ENCODE assay signal across 30 cellular contexts in genomic region chr6:23927935-23928334, GRCh38.
"Had no signal": no experiment of that assay in that cellular context is flagged by ENCODE, and none has a peak within 500 bp of the region (broad histone marks: within the 10 kb centered on the region; RNA-seq: fewer than 3 reads in every experiment).

No MANE protein-coding gene starts in this region.

- H3K27me3 Mint-ChIP-seq: dendritic cell treated with granulocyte-macrophage colony-stimulating factor and Interleukin-4, amounts not matched to agents 40 ng/mL and 50 ng/mL, for 4 days; effector memory CD8-positive, alpha-beta T cell; naive B cell; naive thymus-derived CD8-positive, alpha-beta T cell had no signal

- H3K4me1 ChIP-seq: colonic mucosa, esophagus squamous epithelium, gastrocnemius medialis, heart left ventricle, left lung, lower lobe of right lung had no signal

- H3K4me3 ChIP-seq: colonic mucosa, esophagus squamous epithelium, gastrocnemius medialis, heart left ventricle, hepatocyte, left lung, lower lobe of right lung, mucosa of descending colon had no signal

- H3K27ac ChIP-seq: colonic mucosa, epithelial cell of prostate, esophagus squamous epithelium, gastrocnemius medialis, heart left ventricle, hepatocyte, left lung, lower lobe of right lung had no signal

- H3K4me2 ChIP-seq: hepatocyte had no signal

- H3K36me3 Mint-ChIP-seq: immature natural killer cell; naive B cell; naive thymus-derived CD8-positive, alpha-beta T cell had no signal

- H3K4me3 Mint-ChIP-seq: dendritic cell treated with granulocyte-macrophage colony-stimulating factor and Interleukin-4, amounts not matched to agents 40 ng/mL and 50 ng/mL, for 4 days; effector memory CD8-positive, alpha-beta T cell; endodermal cell; immature natural killer cell; mesothelial cell of epicardium; naive B cell; naive thymus-derived CD8-positive, alpha-beta T cell had no signal

- DNase-seq: colonic mucosa; cortex of kidney; effector CD8-positive, alpha-beta T cell; effector memory CD8-positive, alpha-beta T cell; endodermal cell; erythroblast; esophagus squamous epithelium; foreskin fibroblast; foreskin melanocyte; gastrocnemius medialis; heart left ventricle; hypothalamus; immature natural killer cell; islet precursor cell; kidney; kidney glomerular epithelial cell; left cardiac atrium; left lung; left ventricle myocardium superior; lower lobe of right lung; mesenchymal stem cell; mucosa of descending colon; naive B cell; naive thymus-derived CD8-positive, alpha-beta T cell had no signal

- H2AFZ ChIP-seq: hepatocyte had no signal

- ATAC-seq: effector memory CD8-positive, alpha-beta T cell; esophagus mucosa; gastrocnemius medialis; heart left ventricle; left cardiac atrium; left lung; left ventricle myocardium superior; lower lobe of right lung; mucosa of descending colon; naive thymus-derived CD8-positive, alpha-beta T cell had no signal

- H3K27me3 ChIP-seq: colonic mucosa, esophagus squamous epithelium, gastrocnemius medialis, heart left ventricle, hepatocyte, left lung had no signal

- H3K9me3 Mint-ChIP-seq: endodermal cell had no signal

- H3K36me3 ChIP-seq: colonic mucosa, esophagus squamous epithelium, gastrocnemius medialis, heart left ventricle, left lung, lower lobe of right lung had no signal

- H3K4me1 Mint-ChIP-seq: endodermal cell; immature natural killer cell; mesothelial cell of epicardium; naive B cell; naive thymus-derived CD8-positive, alpha-beta T cell had no signal

- FAIRE-seq: endometrium, kidney had no signal

- H3K9me3 ChIP-seq: colonic mucosa, esophagus squamous epithelium, gastrocnemius medialis, left lung, mucosa of descending colon had no signal

- H3K79me2 ChIP-seq: hepatocyte had no signal

- H3K27ac Mint-ChIP-seq: dendritic cell treated with granulocyte-macrophage colony-stimulating factor and Interleukin-4, amounts not matched to agents 40 ng/mL and 50 ng/mL, for 4 days; effector memory CD8-positive, alpha-beta T cell; endodermal cell; immature natural killer cell; mesothelial cell of epicardium; naive B cell; naive thymus-derived CD8-positive, alpha-beta T cell had no signal
